Comparison of ENCODE assay signal across 8 cellular contexts in the genomic region with DNA sequence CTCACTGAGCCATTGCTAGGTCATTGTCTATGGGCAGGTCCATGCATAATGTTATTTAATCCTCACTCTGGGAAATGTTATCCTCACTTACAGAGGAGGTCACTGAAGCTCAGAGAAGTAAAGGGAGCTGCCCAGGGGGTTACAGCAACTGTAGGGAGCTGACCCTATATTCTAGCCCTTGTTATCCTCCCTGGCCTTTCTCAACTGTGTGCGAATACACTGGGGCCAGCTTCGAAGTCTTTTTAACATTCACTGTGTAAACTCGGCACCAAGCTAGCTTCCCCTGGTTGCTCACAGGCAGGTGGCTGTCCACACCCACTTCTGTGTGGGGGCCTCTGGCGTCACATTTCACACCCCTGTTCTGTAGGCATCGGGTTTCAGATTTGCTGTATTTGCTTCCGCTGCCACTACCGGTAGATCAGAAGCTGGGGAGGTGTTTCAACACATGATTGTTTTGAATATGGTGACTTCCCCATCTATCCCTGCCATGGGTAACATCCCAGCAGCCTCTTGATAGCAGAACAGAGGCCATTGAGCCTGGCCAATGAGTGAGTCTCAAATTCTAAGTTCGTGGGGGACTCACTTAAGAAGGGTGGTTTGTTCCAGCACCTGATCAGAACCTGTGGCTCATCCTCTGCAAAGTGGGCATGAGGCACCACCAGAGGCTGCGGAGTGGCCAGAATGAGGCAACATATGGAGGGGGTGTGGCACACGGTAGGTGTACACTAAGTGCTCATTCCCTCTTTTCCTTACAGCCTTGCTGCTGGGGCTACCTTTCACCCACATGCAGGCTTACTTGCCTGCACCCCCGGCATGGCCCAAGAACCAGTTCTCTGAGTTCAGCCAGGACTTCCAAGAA.
A peak's percentile ranks its signal among the peaks of the same experiment; 100 is the strongest.
DNase-seq lines count a peak whose midpoint lies in the region; ATAC-seq and TF ChIP-seq lines count a peak whose summit lies in the region.

No MANE protein-coding gene starts in this region.

- peak overlapping the region; percentile 72 for H3K27ac Mint-ChIP-seq in glutamatergic neuron (ENCODE audit: unreplicated experiment)

- TF ChIP-seq CTCF in HEK293 (tag by site-specific recombination; IDR thresholded peaks at IDR 0.05): no peak
- no peak for TF ChIP-seq CTCF in glutamatergic neuron (IDR thresholded peaks at IDR 0.05; ENCODE audit: partially characterized antibody, unreplicated experiment)

- H3K4me1 Mint-ChIP-seq in glutamatergic neuron (ENCODE audit: low read depth, unreplicated experiment): peaks cover 71% of the 10 kb centered on the region

- CTCF ChIA-PET in HEK293 (lab: Yijun Ruan, JAX): interaction anchor here (0.6 to 2.3 kb wide), 4 partner anchors 28 to 639 kb away, joined by 3 to 7 read pairs (median 3); no protein-coding TSS in a partner anchor

- H3K27ac ChIP-seq in HEK293 (ENCODE audit: extremely low read depth, low read depth, low read length): no peak overlapping the region

- no peaks in the 10 kb centered on the region for H3K27me3 ChIP-seq in MG63

- peak; percentile 53 for TF ChIP-seq POLR2A in GM18505 (IDR thresholded peaks at IDR 0.05; ENCODE audit: borderline replicate concordance, extremely low read depth, insufficient read depth, insufficient read length)

- H3K4me1 ChIP-seq in HEK293 (ENCODE audit: control insufficient read depth, insufficient read depth, low read length): peaks cover 4% of the 10 kb centered on the region; the same call in 1 of the 2 replicates

- H3K4me3 ChIP-seq in HEK293 (ENCODE audit: low read depth, low read length) (no peak overlapping the region), MG63 (no peak overlapping the region)

- H3K9me3 ChIP-seq in HEK293 (ENCODE audit: control insufficient read depth, insufficient read depth, low read depth, low read length): no peaks in the 10 kb centered on the region
- no peaks in the 10 kb centered on the region for H3K9me3 ChIP-seq in MG63

- DNase-seq in NCI-H2029 treated with DMSO at 0.1 percent for 48 hours (lab: John Stamatoyannopoulos, UW) (peak; percentile 40), glutamatergic neuron (no peak), MG63 (no peak), mesenteric fat pad (ENCODE audit: low spot score) (no peak)
- peak; percentile 58 to 63 for DNase-seq in activated CD8-positive, alpha-beta memory T cell treated with anti-CD3 and anti-CD28 coated beads for 1 hour (ENCODE audit: extremely low read depth in 1 of 2, low read depth in 1 of 2)
- DNase-seq in stimulated activated CD8-positive, alpha-beta memory T cell treated with anti-CD3 and anti-CD28 coated beads, Interleukin-12 subunit alpha, Interleukin-12 subunit beta, amount 100 ng/mL, for 24 hours (ENCODE audit: extremely low read depth): peak; percentile 57

- no peaks in the 10 kb centered on the region for H3K36me3 ChIP-seq in HEK293 (ENCODE audit: control insufficient read depth in 2 of 2, insufficient read depth in 1 of 2, low read length in 2 of 2)
- H3K36me3 ChIP-seq in MG63: no peaks in the 10 kb centered on the region

- H3K9me3 Mint-ChIP-seq in glutamatergic neuron (ENCODE audit: unreplicated experiment): peaks cover 19% of the 10 kb centered on the region

- peak overlapping the region; percentile 80 for H3K4me3 Mint-ChIP-seq in glutamatergic neuron (ENCODE audit: unreplicated experiment)

- peaks cover 14% of the 10 kb centered on the region for H3K27me3 Mint-ChIP-seq in glutamatergic neuron (ENCODE audit: unreplicated experiment)

- H3K36me3 Mint-ChIP-seq in glutamatergic neuron (ENCODE audit: unreplicated experiment): no peaks in the 10 kb centered on the region

- peak; percentile 38 for ATAC-seq in GM18505 (IDR thresholded peaks at IDR 0.05; ENCODE audit: unreplicated experiment)

- POLR2A ChIA-PET in HEK293 (lab: Yijun Ruan, JAX): no interaction called here

TF ChIP-seq in HEK293, 187 proteins besides CTCF, POLR2A, EP300 and RAD21 (continues in another document):
- peak; percentile 65 for TF ChIP-seq ZFHX2 (tag by site-specific recombination; conservative IDR thresholded peaks at IDR 0.05)
- 0 out of 2 replicates have a peak, but pooled peaks have one; percentile 27 for TF ChIP-seq SCRT2 (tag by site-specific recombination; IDR thresholded peaks at IDR 0.05)
- no peak for TF ChIP-seq BCL11A (tag by site-specific recombination; IDR thresholded peaks at IDR 0.05; ENCODE audit: low read depth)
- TF ChIP-seq GLIS1 (tag by site-specific recombination; IDR thresholded peaks at IDR 0.05): peak; percentile 59
- TF ChIP-seq GLIS2 (tag by site-specific recombination; IDR thresholded peaks at IDR 0.05): peak; percentile 33; the same call in 1 of the 2 replicates
- TF ChIP-seq ZNF10 (tag by site-specific recombination; IDR thresholded peaks at IDR 0.05): 0 out of 2 replicates have a peak, but pooled peaks have one; percentile 27
- TF ChIP-seq ZNF549 (tag by site-specific recombination; IDR thresholded peaks at IDR 0.05): no peak
- TF ChIP-seq ZNF16 (tag by site-specific recombination; IDR thresholded peaks at IDR 0.05; ENCODE audit: low read depth): no peak
- TF ChIP-seq EGR2 (tag by site-specific recombination; IDR thresholded peaks at IDR 0.05; ENCODE audit: low read depth): peak; percentile 48
- TF ChIP-seq KLF10 (tag by site-specific recombination; IDR thresholded peaks at IDR 0.05): 0 out of 2 replicates have a peak, but pooled peaks have one; percentile 27
- TF ChIP-seq KLF9 (tag by site-specific recombination; IDR thresholded peaks at IDR 0.05; ENCODE audit: low read depth): peak; percentile 63
- TF ChIP-seq, protein P1, sequence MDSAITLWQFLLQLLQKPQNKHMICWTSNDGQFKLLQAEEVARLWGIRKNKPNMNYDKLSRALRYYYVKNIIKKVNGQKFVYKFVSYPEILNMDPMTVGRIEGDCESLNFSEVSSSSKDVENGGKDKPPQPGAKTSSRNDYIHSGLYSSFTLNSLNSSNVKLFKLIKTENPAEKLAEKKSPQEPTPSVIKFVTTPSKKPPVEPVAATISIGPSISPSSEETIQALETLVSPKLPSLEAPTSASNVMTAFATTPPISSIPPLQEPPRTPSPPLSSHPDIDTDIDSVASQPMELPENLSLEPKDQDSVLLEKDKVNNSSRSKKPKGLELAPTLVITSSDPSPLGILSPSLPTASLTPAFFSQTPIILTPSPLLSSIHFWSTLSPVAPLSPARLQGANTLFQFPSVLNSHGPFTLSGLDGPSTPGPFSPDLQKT (IDR thresholded peaks at IDR 0.05; ENCODE audit: borderline replicate concordance, low read depth, low read length): no peak
- TF ChIP-seq, protein P2, sequence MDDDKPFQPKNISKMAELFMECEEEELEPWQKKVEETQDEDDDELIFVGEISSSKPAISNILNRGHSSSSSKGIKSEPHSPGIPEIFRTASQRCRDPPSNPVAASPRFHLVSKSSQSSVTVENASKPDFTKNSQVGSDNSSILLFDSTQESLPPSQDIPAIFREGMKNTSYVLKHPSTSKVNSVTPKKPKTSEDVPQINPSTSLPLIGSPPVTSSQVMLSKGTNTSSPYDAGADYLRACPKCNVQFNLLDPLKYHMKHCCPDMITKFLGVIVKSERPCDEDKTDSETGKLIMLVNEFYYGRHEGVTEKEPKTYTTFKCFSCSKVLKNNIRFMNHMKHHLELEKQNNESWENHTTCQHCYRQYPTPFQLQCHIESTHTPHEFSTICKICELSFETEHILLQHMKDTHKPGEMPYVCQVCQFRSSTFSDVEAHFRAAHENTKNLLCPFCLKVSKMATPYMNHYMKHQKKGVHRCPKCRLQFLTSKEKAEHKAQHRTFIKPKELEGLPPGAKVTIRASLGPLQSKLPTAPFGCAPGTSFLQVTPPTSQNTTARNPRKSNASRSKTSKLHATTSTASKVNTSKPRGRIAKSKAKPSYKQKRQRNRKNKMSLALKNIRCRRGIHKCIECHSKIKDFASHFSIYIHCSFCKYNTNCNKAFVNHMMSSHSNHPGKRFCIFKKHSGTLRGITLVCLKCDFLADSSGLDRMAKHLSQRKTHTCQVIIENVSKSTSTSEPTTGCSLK (tag by site-specific recombination; IDR thresholded peaks at IDR 0.05): no peak
- TF ChIP-seq, protein P3, sequence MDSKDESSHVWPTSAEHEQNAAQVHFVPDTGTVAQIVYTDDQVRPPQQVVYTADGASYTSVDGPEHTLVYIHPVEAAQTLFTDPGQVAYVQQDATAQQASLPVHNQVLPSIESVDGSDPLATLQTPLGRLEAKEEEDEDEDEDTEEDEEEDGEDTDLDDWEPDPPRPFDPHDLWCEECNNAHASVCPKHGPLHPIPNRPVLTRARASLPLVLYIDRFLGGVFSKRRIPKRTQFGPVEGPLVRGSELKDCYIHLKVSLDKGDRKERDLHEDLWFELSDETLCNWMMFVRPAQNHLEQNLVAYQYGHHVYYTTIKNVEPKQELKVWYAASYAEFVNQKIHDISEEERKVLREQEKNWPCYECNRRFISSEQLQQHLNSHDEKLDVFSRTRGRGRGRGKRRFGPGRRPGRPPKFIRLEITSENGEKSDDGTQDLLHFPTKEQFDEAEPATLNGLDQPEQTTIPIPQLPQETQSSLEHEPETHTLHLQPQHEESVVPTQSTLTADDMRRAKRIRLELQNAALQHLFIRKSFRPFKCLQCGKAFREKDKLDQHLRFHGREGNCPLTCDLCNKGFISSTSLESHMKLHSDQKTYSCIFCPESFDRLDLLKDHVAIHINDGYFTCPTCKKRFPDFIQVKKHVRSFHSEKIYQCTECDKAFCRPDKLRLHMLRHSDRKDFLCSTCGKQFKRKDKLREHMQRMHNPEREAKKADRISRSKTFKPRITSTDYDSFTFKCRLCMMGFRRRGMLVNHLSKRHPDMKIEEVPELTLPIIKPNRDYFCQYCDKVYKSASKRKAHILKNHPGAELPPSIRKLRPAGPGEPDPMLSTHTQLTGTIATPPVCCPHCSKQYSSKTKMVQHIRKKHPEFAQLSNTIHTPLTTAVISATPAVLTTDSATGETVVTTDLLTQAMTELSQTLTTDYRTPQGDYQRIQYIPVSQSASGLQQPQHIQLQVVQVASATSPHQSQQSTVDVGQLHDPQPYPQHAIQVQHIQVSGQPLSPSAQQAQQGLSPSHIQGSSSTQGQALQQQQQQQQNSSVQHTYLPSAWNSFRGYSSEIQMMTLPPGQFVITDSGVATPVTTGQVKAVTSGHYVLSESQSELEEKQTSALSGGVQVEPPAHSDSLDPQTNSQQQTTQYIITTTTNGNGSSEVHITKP (tag by site-specific recombination; IDR thresholded peaks at IDR 0.05): peak; percentile 60
- TF ChIP-seq ZNF629 (tag by site-specific recombination; IDR thresholded peaks at IDR 0.05): peak; percentile 81
- TF ChIP-seq ZBTB21 (tag by site-specific recombination; IDR thresholded peaks at IDR 0.05): peak; percentile 75
- TF ChIP-seq KLF8 (tag by site-specific recombination; IDR thresholded peaks at IDR 0.05): no peak
- no peak for TF ChIP-seq ZSCAN16 (tag by site-specific recombination; IDR thresholded peaks at IDR 0.05)

Comparison
In these comparisons a context has a peak if more than half of its experiments do, and no peak if none do; other contexts are left out.
1. DNase-seq: peak in NCI-H2029 treated with DMSO at 0.1 percent for 48 hours (single experiment), activated CD8-positive, alpha-beta memory T cell treated with anti-CD3 and anti-CD28 coated beads for 1 hour (2 of 2) and stimulated activated CD8-positive, alpha-beta memory T cell treated with anti-CD3 and anti-CD28 coated beads, Interleukin-12 subunit alpha, Interleukin-12 subunit beta, amount 100 ng/mL, for 24 hours (single experiment); none in glutamatergic neuron (single experiment), MG63 (single experiment) and mesenteric fat pad (single experiment).